23 cellular contexts compared by ENCODE assay signal in genomic region chr3:73656241-73656890, GRCh38. TPM values are rescaled to one million over a fixed set of nuclear protein-coding genes. Genes with fewer than 3 reads are reported as not detected.
DNase-seq lines count a peak whose midpoint lies in the region; TF ChIP-seq lines count a peak whose summit lies in the region.
"Had no signal": no experiment of that assay in that cellular context is flagged by ENCODE, and none has a peak within 500 bp of the region (broad histone marks: within the 10 kb centered on the region; RNA-seq: fewer than 3 reads in every experiment).

No MANE protein-coding gene starts in this region.

- no peak overlapping the region for H3K4me3 ChIP-seq in adipocyte (ENCODE audit: low read length)
- H3K4me3 ChIP-seq: gastroesophageal sphincter, GM23338, pancreas, thoracic aorta had no signal

- peak; percentile 69 for DNase-seq in GM04503 (ENCODE audit: low read depth)
- peak; percentile 64 for DNase-seq in adipocyte (ENCODE audit: low read depth)
- peak; percentile 46 for DNase-seq in foreskin melanocyte
- DNase-seq in NOMO-1 treated with DMSO at 0.1 percent for 48 hours (lab: John Stamatoyannopoulos, UW; ENCODE audit: unreplicated experiment): no peak
- DNase-seq in NCI-H526 treated with DMSO at 0.1 percent for 48 hours (lab: John Stamatoyannopoulos, UW): no peak
- no peak for DNase-seq in Calu3
- DNase-seq in activated CD8-positive, alpha-beta memory T cell treated with anti-CD3 and anti-CD28 coated beads for 24 hours: no peak
- DNase-seq: activated CD4-positive, alpha-beta T cell treated with anti-CD3 and anti-CD28 coated beads, Interleukin-2, amount 50 U/mL, for 1 hour; activated CD8-positive, alpha-beta memory T cell treated with anti-CD3 and anti-CD28 coated beads, Interleukin-2, amount 50 U/mL, for 4 hours; activated naive CD8-positive, alpha-beta T cell treated with anti-CD3 and anti-CD28 coated beads, Interleukin-2, amount 10 ng/mL, durations not matched to agents 7 days and 5 days; KBM-7; naive thymus-derived CD4-positive, alpha-beta T cell; NCI-H187; pancreas; SIG-M5; stimulated activated naive B cell treated with anti-CD40 and anti-IgM and Interleukin-4, amounts not matched to agents 10 μg/mL and 1 μg/mL and 100 μg/mL, for 72 hours; T-helper 17 cell had no signal

- no peak overlapping the region for H3K9ac ChIP-seq in adipocyte (ENCODE audit: low read length)

- no peaks in the 10 kb centered on the region for H3K9me3 ChIP-seq in adipocyte (ENCODE audit: control insufficient read depth, low read length)
- H3K9me3 ChIP-seq: gastroesophageal sphincter, pancreas, thoracic aorta had no signal

- H3K4me1 Mint-ChIP-seq in Calu3 (ENCODE audit: low read depth, unreplicated experiment): no peaks in the 10 kb centered on the region
- H3K4me1 Mint-ChIP-seq: activated naive CD8-positive, alpha-beta T cell treated with anti-CD3 and anti-CD28 coated beads, Interleukin-2, amount 10 ng/mL, durations not matched to agents 7 days and 5 days; B cell; memory B cell; stimulated activated naive B cell treated with anti-CD40 and anti-IgM and Interleukin-4, amounts not matched to agents 10 μg/mL and 1 μg/mL and 100 μg/mL, for 72 hours; T-helper 17 cell had no signal

- peaks cover 8% of the 10 kb centered on the region for H3K9me3 Mint-ChIP-seq in Calu3 (ENCODE audit: low read depth, unreplicated experiment)
- H3K9me3 Mint-ChIP-seq: activated naive CD8-positive, alpha-beta T cell treated with anti-CD3 and anti-CD28 coated beads, Interleukin-2, amount 10 ng/mL, durations not matched to agents 7 days and 5 days; activated T-helper 2 cell treated with anti-CD3 and anti-CD28 coated beads, Interferon-gamma antibody, Interleukin-2, Interleukin-4, amounts not matched to agents 10 μg/mL and 5 μg/mL and 100 μg/mL, durations not matched to agents 14 hours and 24 hours and 36 hours; GM23338 had no signal

- BruUV-seq in Calu3 (replicated peaks; lab: Mats Ljungman, UMichigan): no TSS peak

- no peak overlapping the region for H3K4me3 Mint-ChIP-seq in Calu3 (ENCODE audit: low read depth, unreplicated experiment)
- H3K4me3 Mint-ChIP-seq: activated naive CD8-positive, alpha-beta T cell treated with anti-CD3 and anti-CD28 coated beads, Interleukin-2, amount 10 ng/mL, durations not matched to agents 7 days and 5 days; B cell; GM23338; memory B cell; naive thymus-derived CD4-positive, alpha-beta T cell; stimulated activated naive B cell treated with anti-CD40 and anti-IgM and Interleukin-4, amounts not matched to agents 10 μg/mL and 1 μg/mL and 100 μg/mL, for 72 hours; T-helper 17 cell had no signal

- no peaks in the 10 kb centered on the region for H3K36me3 Mint-ChIP-seq in Calu3 (ENCODE audit: insufficient read depth, unreplicated experiment)
- H3K36me3 Mint-ChIP-seq: activated naive CD8-positive, alpha-beta T cell treated with anti-CD3 and anti-CD28 coated beads, Interleukin-2, amount 10 ng/mL, durations not matched to agents 7 days and 5 days; memory B cell; naive thymus-derived CD4-positive, alpha-beta T cell; stimulated activated naive B cell treated with anti-CD40 and anti-IgM and Interleukin-4, amounts not matched to agents 10 μg/mL and 1 μg/mL and 100 μg/mL, for 72 hours had no signal

- intact Hi-C loops in Calu3 (cut with micrococcal nuclease; ENCODE audit: unreplicated experiment): no loop called here

- CTCF ChIA-PET in Calu3 (lab: Charles Lee): no interaction called here

- no peaks in the 10 kb centered on the region for H3K36me3 ChIP-seq in adipocyte (ENCODE audit: control insufficient read depth, insufficient read depth, low read length, severe bottlenecking)
- H3K36me3 ChIP-seq: gastroesophageal sphincter, pancreas, thoracic aorta had no signal

- H3K27ac Mint-ChIP-seq in Calu3 (ENCODE audit: unreplicated experiment): no peak overlapping the region
- H3K27ac Mint-ChIP-seq: activated naive CD8-positive, alpha-beta T cell treated with anti-CD3 and anti-CD28 coated beads, Interleukin-2, amount 10 ng/mL, durations not matched to agents 7 days and 5 days; activated T-helper 2 cell treated with anti-CD3 and anti-CD28 coated beads, Interferon-gamma antibody, Interleukin-2, Interleukin-4, amounts not matched to agents 10 μg/mL and 5 μg/mL and 100 μg/mL, durations not matched to agents 14 hours and 24 hours and 36 hours; B cell; GM23338; memory B cell; naive thymus-derived CD4-positive, alpha-beta T cell; stimulated activated naive B cell treated with anti-CD40 and anti-IgM and Interleukin-4, amounts not matched to agents 10 μg/mL and 1 μg/mL and 100 μg/mL, for 72 hours; T-helper 17 cell had no signal

- no peaks in the 10 kb centered on the region for H3K27me3 ChIP-seq in adipocyte (replicated peaks; ENCODE audit: control insufficient read depth, insufficient read depth, low read length)
- H3K27me3 ChIP-seq: gastroesophageal sphincter, pancreas had no signal

- no peak for TF ChIP-seq CTCF in Calu3 (IDR thresholded peaks at IDR 0.05; ENCODE audit: unreplicated experiment)

- H3K27me3 Mint-ChIP-seq in Calu3 (ENCODE audit: unreplicated experiment): no peaks in the 10 kb centered on the region
- H3K27me3 Mint-ChIP-seq: activated naive CD8-positive, alpha-beta T cell treated with anti-CD3 and anti-CD28 coated beads, Interleukin-2, amount 10 ng/mL, durations not matched to agents 7 days and 5 days; B cell; memory B cell; stimulated activated naive B cell treated with anti-CD40 and anti-IgM and Interleukin-4, amounts not matched to agents 10 μg/mL and 1 μg/mL and 100 μg/mL, for 72 hours; T-helper 17 cell had no signal

- peaks cover 22% of the 10 kb centered on the region for H3K4me1 ChIP-seq in adipocyte (ENCODE audit: control insufficient read depth, insufficient read depth, low read length)
- H3K4me1 ChIP-seq: gastroesophageal sphincter, pancreas had no signal

RNA-seq across cellular contexts. Expression of gene PDZRN3, which starts 31.6 kb away (rescaled TPM):
- not detected in 2 replicates for total RNA-seq in Calu3 (2022)
- total RNA-seq: activated naive CD8-positive, alpha-beta T cell treated with anti-CD3 and anti-CD28 coated beads, Interleukin-2, amount 10 ng/mL, durations not matched to agents 7 days and 5 days; activated T-helper 2 cell treated with anti-CD3 and anti-CD28 coated beads, Interferon-gamma antibody, Interleukin-2, Interleukin-4, amounts not matched to agents 10 μg/mL and 5 μg/mL and 100 μg/mL, durations not matched to agents 14 hours and 24 hours and 36 hours; B cell; naive thymus-derived CD4-positive, alpha-beta T cell; T-helper 17 cell had no signal

Comparison
In these comparisons a context has a peak if more than half of its experiments do, and no peak if none do; other contexts are left out.
1. DNase-seq: peak in GM04503 (single experiment), adipocyte (single experiment) and foreskin melanocyte (single experiment); none in NOMO-1 treated with DMSO at 0.1 percent for 48 hours (single experiment), NCI-H526 treated with DMSO at 0.1 percent for 48 hours (single experiment), Calu3 (single experiment) and activated CD8-positive, alpha-beta memory T cell treated with anti-CD3 and anti-CD28 coated beads for 24 hours (single experiment).